Comparison of ENCODE assay signal across 10 cellular contexts in the genomic region with DNA sequence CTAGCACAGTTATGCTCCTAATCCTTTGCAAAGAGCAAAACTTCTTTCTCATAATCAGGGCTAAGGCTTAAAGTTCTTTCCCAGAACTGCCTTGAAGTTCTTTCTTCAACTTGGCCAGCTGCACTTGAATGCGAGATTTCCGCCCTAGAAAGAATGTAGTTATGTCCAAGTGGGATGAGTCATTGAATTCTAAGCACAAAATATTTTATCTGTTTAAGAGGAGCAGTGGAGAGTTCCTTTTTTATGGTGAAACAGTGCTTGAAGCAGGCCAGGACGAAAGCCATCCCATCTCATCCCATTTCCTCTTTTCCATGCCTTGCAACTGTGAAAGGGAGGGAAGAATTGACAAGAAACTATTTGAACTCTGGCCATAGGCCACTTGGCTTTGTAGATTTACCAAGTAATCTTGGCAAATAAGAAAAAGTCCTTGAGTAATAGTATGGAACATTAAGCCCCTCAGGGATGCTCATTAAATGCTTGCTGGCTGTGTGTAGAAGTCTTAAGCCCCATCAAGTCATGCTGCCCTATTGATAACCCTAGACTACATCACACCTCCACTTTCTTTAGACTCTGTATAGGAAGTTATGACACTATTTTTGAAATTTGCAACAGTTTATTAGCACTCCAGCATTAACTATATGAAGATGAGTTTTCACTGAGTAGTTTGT.
DNase-seq lines count a peak whose midpoint lies in the region; ATAC-seq, FAIRE-seq and TF ChIP-seq lines count a peak whose summit lies in the region.
"Had no signal": no experiment of that assay in that cellular context is flagged by ENCODE, and none has a peak within 500 bp of the region (broad histone marks: within the 10 kb centered on the region; RNA-seq: fewer than 3 reads in every experiment).

No MANE protein-coding gene starts in this region.

- H3K4me1 ChIP-seq in suprapubic skin (peaks cover 24% of the 10 kb centered on the region), BE2C (peaks cover 8% of the 10 kb centered on the region)

- CTCF ChIA-PET in CD4-positive, alpha-beta T cell (lab: Charles Lee), result no interaction called here

- H3K27me3 ChIP-seq in suprapubic skin, result no peaks in the 10 kb centered on the region
- no peaks in the 10 kb centered on the region for H3K27me3 ChIP-seq in BE2C
- no peaks in the 10 kb centered on the region for H3K27me3 ChIP-seq in CD4-positive, alpha-beta T cell (ENCODE audit: control insufficient read depth, insufficient read depth, low read length)

- 29% methylated on average over 3 of the region's 3 CpGs for WGBS in suprapubic skin

- peak overlapping the region; percentile 26 for H3K27ac ChIP-seq in suprapubic skin
- H3K27ac ChIP-seq in CD4-positive, alpha-beta T cell (ENCODE audit: low read depth, low read length), result no peak overlapping the region

- no peaks in the 10 kb centered on the region for H3K9me3 Mint-ChIP-seq in CD4-positive, alpha-beta T cell
- H3K9me3 Mint-ChIP-seq: activated naive CD4-positive, alpha-beta T cell treated with anti-CD3 and anti-CD28 coated beads, Interleukin-2, amount 50 U/mL, for 72 hours had no signal

- no peak for TF ChIP-seq EP300 in suprapubic skin (IDR thresholded peaks at IDR 0.05)

- H3K4me1 Mint-ChIP-seq in T-helper 17 cell, result no peaks in the 10 kb centered on the region
- no peaks in the 10 kb centered on the region for H3K4me1 Mint-ChIP-seq in CD4-positive, alpha-beta T cell (ENCODE audit: low read depth)

- no peak for ATAC-seq in T-helper 17 cell
- ATAC-seq in CD4-positive, alpha-beta T cell (ENCODE audit: poor library complexity), result no peak
- ATAC-seq: activated naive CD4-positive, alpha-beta T cell treated with anti-CD3 and anti-CD28 coated beads, Interleukin-2, amount 50 U/mL, for 72 hours had no signal

- peaks cover 4% of the 10 kb centered on the region for H3K27me3 Mint-ChIP-seq in T-helper 17 cell
- no peaks in the 10 kb centered on the region for H3K27me3 Mint-ChIP-seq in CD4-positive, alpha-beta T cell

- DNase-seq in HTR-8/SVneo (ENCODE audit: insufficient read length, low spot score) (peak; percentile 31), astrocyte of the hippocampus (ENCODE audit: low read depth, low spot score) (peak; percentile 81), kidney tubule cell (ENCODE audit: low spot score) (peak; percentile 39), suprapubic skin (ENCODE audit: low spot score in 2 of 2) (no peak), T-helper 17 cell (no peak), BE2C (no peak)
- DNase-seq in activated CD4-positive, CD25-positive, alpha-beta regulatory T cell treated with anti-CD3 and anti-CD28 coated beads, Interleukin-2, amount 50 U/mL, for 72 hours, result no peak
- DNase-seq in CD4-positive, alpha-beta T cell, result no peak
- DNase-seq: kidney glomerular epithelial cell had no signal

- H3K4me3 ChIP-seq in suprapubic skin (no peak overlapping the region), BE2C (ENCODE audit: low read depth, low read length) (no peak overlapping the region)

- POLR2A ChIA-PET in CD4-positive, alpha-beta T cell (lab: Charles Lee), result no interaction called here

- H3K36me3 ChIP-seq in suprapubic skin (no peaks in the 10 kb centered on the region), BE2C (no peaks in the 10 kb centered on the region)

- TF ChIP-seq CTCF in suprapubic skin (IDR thresholded peaks at IDR 0.05) (no peak), BE2C (IDR thresholded peaks at IDR 0.05; ENCODE audit: low read depth, low read length) (no peak)
- no peak for TF ChIP-seq CTCF in CD4-positive, alpha-beta T cell (IDR thresholded peaks at IDR 0.05)

- H3K36me3 Mint-ChIP-seq in T-helper 17 cell (ENCODE audit: low read depth), result no peaks in the 10 kb centered on the region
- no peaks in the 10 kb centered on the region for H3K36me3 Mint-ChIP-seq in CD4-positive, alpha-beta T cell (ENCODE audit: low read depth)
- H3K36me3 Mint-ChIP-seq: activated naive CD4-positive, alpha-beta T cell treated with anti-CD3 and anti-CD28 coated beads, Interleukin-2, amount 50 U/mL, for 72 hours had no signal

- intact Hi-C loops in CD4-positive, alpha-beta T cell (cut with DNase I, micrococcal nuclease), result no loop called here

- no peaks in the 10 kb centered on the region for H3K9me3 ChIP-seq in suprapubic skin
- no peaks in the 10 kb centered on the region for H3K9me3 ChIP-seq in T-helper 17 cell (ENCODE audit: control insufficient read depth, low read length, poor library complexity, severe bottlenecking)
- H3K9me3 ChIP-seq in BE2C, result no peaks in the 10 kb centered on the region
- H3K9me3 ChIP-seq in CD4-positive, alpha-beta T cell (ENCODE audit: control insufficient read depth, low read length), result no peaks in the 10 kb centered on the region

- no peak for FAIRE-seq in HTR-8/SVneo (lab: Jason Lieb, UNC)

- no peak overlapping the region for H3K4me3 Mint-ChIP-seq in T-helper 17 cell
- no peak overlapping the region for H3K4me3 Mint-ChIP-seq in CD4-positive, alpha-beta T cell

- H3K27ac Mint-ChIP-seq in T-helper 17 cell, result no peak overlapping the region
- no peak overlapping the region for H3K27ac Mint-ChIP-seq in CD4-positive, alpha-beta T cell
- H3K27ac Mint-ChIP-seq: activated naive CD4-positive, alpha-beta T cell treated with anti-CD3 and anti-CD28 coated beads, Interleukin-2, amount 50 U/mL, for 72 hours had no signal

- TF ChIP-seq POLR2A in suprapubic skin (IDR thresholded peaks at IDR 0.05), result no peak

Comparison
In these comparisons a context has a peak if more than half of its experiments do, and no peak if none do; other contexts are left out.
1. DNase-seq: peak in HTR-8/SVneo (single experiment), astrocyte of the hippocampus (single experiment) and kidney tubule cell (single experiment); none in suprapubic skin (0 of 2), T-helper 17 cell (0 of 3), BE2C (single experiment), activated CD4-positive, CD25-positive, alpha-beta regulatory T cell treated with anti-CD3 and anti-CD28 coated beads, Interleukin-2, amount 50 U/mL, for 72 hours (single experiment) and CD4-positive, alpha-beta T cell (0 of 10).